ENCODE assay signal across 31 cellular contexts in genomic region chr10:46317889-46318288, GRCh38. TPM values are rescaled to one million over a fixed set of nuclear protein-coding genes. Genes with fewer than 3 reads are reported as not detected.
"Had no signal": no experiment of that assay in that cellular context is flagged by ENCODE, and none has a peak within 500 bp of the region (broad histone marks: within the 10 kb centered on the region; RNA-seq: fewer than 3 reads in every experiment).

No MANE protein-coding gene starts in this region.

- H3K27me3 ChIP-seq: ascending aorta, cardiac muscle cell, Peyer's patch had no signal

- H3K36me3 ChIP-seq: ascending aorta, cardiac muscle cell, Peyer's patch had no signal

- H3K4me1 ChIP-seq: ascending aorta, Peyer's patch had no signal

- ATAC-seq: activated CD8-positive, alpha-beta T cell treated with anti-CD3 and anti-CD28 coated beads for 36 hours; activated T-cell treated with anti-CD3 and anti-CD28 coated beads, Interleukin-2, amount 50 U/mL, for 72 hours; activated T-helper 17 cell treated with anti-CD3 and anti-CD28 coated beads, Interleukin-2, amount 50 U/mL, for 72 hours; PC-3 had no signal

- H3K4me3 ChIP-seq: ascending aorta, cardiac muscle cell, Peyer's patch had no signal

- H3K9me3 ChIP-seq: ascending aorta, Peyer's patch had no signal

- H3K27ac ChIP-seq: ascending aorta, cardiac muscle cell, Peyer's patch had no signal

- DNase-seq: activated CD4-positive, alpha-beta T cell treated with anti-CD3 and anti-CD28 coated beads, Interleukin-2, amount 10 ng/mL, durations not matched to agents 24 days and 14 days; activated CD4-positive, alpha-beta T cell treated with anti-CD3 and anti-CD28 coated beads, Interleukin-2, amount 50 U/mL, for 4 hours; activated CD8-positive, alpha-beta T cell treated with anti-CD3 and anti-CD28 coated beads for 36 hours; activated effector memory CD4-positive, alpha-beta T cell treated with anti-CD3 and anti-CD28 coated beads, Interleukin-2, amount 50 U/mL, for 16 hours; activated naive CD4-positive, alpha-beta T cell; activated naive CD4-positive, alpha-beta T cell treated with anti-CD3 and anti-CD28 coated beads, Interleukin-2, amount 50 U/mL, for 16 hours; activated naive CD8-positive, alpha-beta T cell treated with anti-CD3 and anti-CD28 coated beads for 36 hours; activated T-cell treated with anti-CD3 and anti-CD28 coated beads, Interleukin-2, amount 50 U/mL, for 1 hour; activated T-cell treated with anti-CD3 and anti-CD28 coated beads, Interleukin-2, amount 50 U/mL, for 72 hours; amygdala; NCI-H1048; NCI-H1436; NCI-H1694; NCI-H1930; NCI-H2081 treated with DMSO at 0.1 percent for 48 hours; NCI-H345; NCI-H524 treated with DMSO at 0.1 percent for 48 hours; PC-3; Peyer's patch; RPMI8226; SIG-M5; SW 1271; T-helper 1 cell; T1000 had no signal

RNA-seq across cellular contexts. Expression of gene ANTXRL, which starts 31.1 kb away (rescaled TPM):
- total RNA-seq: activated CD4-positive, alpha-beta T cell treated with anti-CD3 and anti-CD28 coated beads, Interleukin-2, amount 10 ng/mL, durations not matched to agents 24 days and 14 days; activated CD8-positive, alpha-beta memory T cell treated with anti-CD3 and anti-CD28 coated beads for 36 hours; activated CD8-positive, alpha-beta T cell treated with anti-CD3 and anti-CD28 coated beads for 36 hours; activated naive CD8-positive, alpha-beta T cell treated with anti-CD3 and anti-CD28 coated beads for 36 hours; activated T-cell treated with anti-CD3 and anti-CD28 coated beads, Interleukin-2, amount 50 U/mL, for 72 hours; activated T-helper 17 cell treated with anti-CD3 and anti-CD28 coated beads, Interleukin-2, amount 50 U/mL, for 72 hours; ascending aorta; cardiac muscle cell; MCF 10A; NCI-H460; PC-3; Peyer's patch; T-helper 2 cell treated with Interferon-gamma antibody and Interleukin-4, amounts not matched to agents 100 ng/mL and 5 ng/mL, for 36 hours had no signal
- polyA plus RNA-seq: cardiac muscle cell had no signal

RNA-seq across cellular contexts. Expression of gene ANXA8L1, which starts 57.7 kb away (rescaled TPM):
- total RNA-seq: activated CD4-positive, alpha-beta T cell treated with anti-CD3 and anti-CD28 coated beads, Interleukin-2, amount 10 ng/mL, durations not matched to agents 24 days and 14 days; activated CD8-positive, alpha-beta memory T cell treated with anti-CD3 and anti-CD28 coated beads for 36 hours; activated CD8-positive, alpha-beta T cell treated with anti-CD3 and anti-CD28 coated beads for 36 hours; activated naive CD8-positive, alpha-beta T cell treated with anti-CD3 and anti-CD28 coated beads for 36 hours; activated T-helper 17 cell treated with anti-CD3 and anti-CD28 coated beads, Interleukin-2, amount 50 U/mL, for 72 hours; ascending aorta; NCI-H460; PC-3; Peyer's patch had no signal
